In the genomic region with DNA sequence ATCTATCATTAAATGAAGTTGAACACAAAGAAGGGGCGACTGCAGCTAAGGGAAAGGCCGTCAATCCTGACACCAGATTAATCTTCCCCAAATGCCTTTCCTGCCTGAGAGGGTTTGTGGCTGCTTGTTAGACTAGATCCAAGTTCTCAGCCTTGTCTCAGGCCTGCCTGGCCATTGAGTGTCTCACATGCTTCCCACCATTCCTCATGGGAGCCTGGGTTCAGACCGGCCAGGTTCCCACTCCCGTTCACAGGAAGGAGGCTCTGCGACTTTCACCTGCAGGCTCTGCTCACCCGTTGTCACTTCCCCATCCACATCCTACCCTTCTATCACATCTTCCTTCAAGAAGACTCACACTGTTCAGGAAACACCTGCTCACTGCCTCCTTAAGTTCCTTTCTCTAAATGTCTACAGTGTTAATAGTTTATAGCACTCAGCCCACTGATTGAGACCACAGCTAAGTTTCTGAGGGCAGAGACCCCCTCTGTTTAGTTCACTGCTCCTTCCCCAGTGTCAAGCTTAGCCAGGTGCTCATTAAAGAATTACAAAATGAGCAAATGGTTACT, we compare ENCODE assay signal across 25 cellular contexts.
DNase-seq lines count a peak whose midpoint lies in the region; ATAC-seq lines count a peak whose summit lies in the region.
"Had no signal": no experiment of that assay in that cellular context is flagged by ENCODE, and none has a peak within 500 bp of the region (broad histone marks: within the 10 kb centered on the region; RNA-seq: fewer than 3 reads in every experiment).

No MANE protein-coding gene starts in this region.

- no peak overlapping the region for H3K4me3 Mint-ChIP-seq in dendritic cell treated with granulocyte-macrophage colony-stimulating factor and Interleukin-4, amounts not matched to agents 40 ng/mL and 50 ng/mL, for 4 days
- peak overlapping the region; percentile 1 to 87 (median 44) for H3K4me3 Mint-ChIP-seq in naive B cell
- H3K4me3 Mint-ChIP-seq: GM23338; natural killer cell treated with Interleukin-12 subunit alpha and Interleukin-12 subunit beta and Interleukin-15 and Interleukin-18, amount 100 ng/mL, for 72 hours; WTC11 had no signal

- H3K36me3 ChIP-seq in BLaER1, result peaks cover 18% of the 10 kb centered on the region; the same call in 1 of the 2 replicates
- H3K36me3 ChIP-seq: heart left ventricle, sigmoid colon had no signal

- peaks cover 87% of the 10 kb centered on the region for H3K4me1 Mint-ChIP-seq in dendritic cell treated with granulocyte-macrophage colony-stimulating factor and Interleukin-4, amounts not matched to agents 40 ng/mL and 50 ng/mL, for 4 days (ENCODE audit: low read depth)
- H3K4me1 Mint-ChIP-seq in naive B cell, result peaks cover 71 to 73% (median 73%) of the 10 kb centered on the region in 3 donors

- intact Hi-C loops in dendritic cell treated with granulocyte-macrophage colony-stimulating factor and Interleukin-4, amounts not matched to agents 40 ng/mL and 50 ng/mL, for 4 days (cut with micrococcal nuclease), result no loop called here

- H3K4me2 ChIP-seq in BLaER1, result peak overlapping the region; percentile 77
- H3K4me2 ChIP-seq: GM23338 had no signal

- H3K27ac Mint-ChIP-seq in dendritic cell treated with granulocyte-macrophage colony-stimulating factor and Interleukin-4, amounts not matched to agents 40 ng/mL and 50 ng/mL, for 4 days, result peak overlapping the region; percentile 85
- peak overlapping the region; percentile 51 to 93 (median 82) for H3K27ac Mint-ChIP-seq in naive B cell
- H3K27ac Mint-ChIP-seq: GM23338; natural killer cell treated with Interleukin-12 subunit alpha and Interleukin-12 subunit beta and Interleukin-15 and Interleukin-18, amount 100 ng/mL, for 72 hours; WTC11 had no signal

- H3K9me3 Mint-ChIP-seq in dendritic cell treated with granulocyte-macrophage colony-stimulating factor and Interleukin-4, amounts not matched to agents 40 ng/mL and 50 ng/mL, for 4 days, result peaks cover 10% of the 10 kb centered on the region
- H3K9me3 Mint-ChIP-seq in naive B cell, result peaks cover 0 to 11% (median 7%) of the 10 kb centered on the region in 7 donors
- H3K9me3 Mint-ChIP-seq: natural killer cell treated with Interleukin-12 subunit alpha and Interleukin-12 subunit beta and Interleukin-15 and Interleukin-18, amount 100 ng/mL, for 72 hours had no signal

- peaks cover 40% of the 10 kb centered on the region for H3K9me3 ChIP-seq in BLaER1
- H3K9me3 ChIP-seq: body of pancreas, Caco-2 had no signal

- H3K4me3 ChIP-seq in BLaER1, result no peak overlapping the region
- H3K4me3 ChIP-seq: body of pancreas, GM23338, heart left ventricle, sigmoid colon had no signal

- H4K20me1 ChIP-seq in BLaER1, result peaks cover 8% of the 10 kb centered on the region; the same call in 1 of the 2 replicates

- H3K27me3 ChIP-seq in BLaER1, result no peaks in the 10 kb centered on the region
- H3K27me3 ChIP-seq: body of pancreas, heart left ventricle, sigmoid colon had no signal

- DNase-seq in KBM-7 (peak; percentile 24), naive B cell (peak; percentile 21), A172 (ENCODE audit: low spot score) (no peak)
- DNase-seq in stimulated activated CD4-positive, alpha-beta T cell treated with anti-CD3 and anti-CD28 coated beads, Interleukin-2, amount 100 ng/mL, for 48 hours, result no peak
- DNase-seq in stimulated activated naive CD4-positive, alpha-beta T cell (lab: John Stamatoyannopoulos, UW), result no peak
- DNase-seq: activated CD4-positive, alpha-beta T cell treated with anti-CD3 and anti-CD28 coated beads, Interleukin-2, amount 50 U/mL, for 48 hours; activated effector memory CD4-positive, alpha-beta T cell treated with anti-CD3 and anti-CD28 coated beads, Interleukin-2, amount 50 U/mL, for 16 hours; body of pancreas; Caco-2; DMS79; NCI-H1417; NCI-H2081 treated with DMSO at 0.1 percent for 48 hours; NCI-H446; PC-3; SHP77; sigmoid colon; T-helper 9 cell had no signal

- peak; percentile 75 to 84 for ATAC-seq in naive B cell (ENCODE audit: low read depth in 2 of 2)
- ATAC-seq in activated CD4-positive, CD25-positive, alpha-beta regulatory T cell treated with anti-CD3 and anti-CD28 coated beads, Interleukin-2, amount 50 U/mL, for 24 hours, result no peak
- ATAC-seq: body of pancreas; GM23338; natural killer cell treated with Interleukin-12 subunit alpha and Interleukin-12 subunit beta and Interleukin-15 and Interleukin-18, amount 100 ng/mL, for 72 hours; PC-3; WTC11 had no signal

- H3K27ac ChIP-seq in BLaER1, result peak overlapping the region; percentile 52
- H3K27ac ChIP-seq: body of pancreas, epithelial cell of prostate, sigmoid colon had no signal

- no peaks in the 10 kb centered on the region for H3K27me3 Mint-ChIP-seq in dendritic cell treated with granulocyte-macrophage colony-stimulating factor and Interleukin-4, amounts not matched to agents 40 ng/mL and 50 ng/mL, for 4 days
- no peaks in the 10 kb centered on the region for H3K27me3 Mint-ChIP-seq in naive B cell

- peak overlapping the region; percentile 34; the same call in 1 of the 2 replicates for H3K9ac ChIP-seq in BLaER1

- H3K4me1 ChIP-seq in BLaER1, result peaks cover 53% of the 10 kb centered on the region
- H3K4me1 ChIP-seq: body of pancreas, Caco-2 had no signal

- peaks cover 13% of the 10 kb centered on the region for H3K36me3 Mint-ChIP-seq in dendritic cell treated with granulocyte-macrophage colony-stimulating factor and Interleukin-4, amounts not matched to agents 40 ng/mL and 50 ng/mL, for 4 days (ENCODE audit: low read depth)
- peaks cover 48 to 60% of the 10 kb centered on the region in 2 donors for H3K36me3 Mint-ChIP-seq in naive B cell
- H3K36me3 Mint-ChIP-seq: natural killer cell treated with Interleukin-12 subunit alpha and Interleukin-12 subunit beta and Interleukin-15 and Interleukin-18, amount 100 ng/mL, for 72 hours had no signal

- in situ Hi-C loops in KBM-7 (cut with MboI; ENCODE audit: low pct_unique_long_range_greater_than_20kb, low sequenced_read_pairs), result no loop called here

Comparison
In these comparisons a context has a peak if more than half of its experiments do, and no peak if none do; other contexts are left out.
1. DNase-seq: peak in KBM-7 (single experiment) and naive B cell (single experiment); none in A172 (single experiment), stimulated activated CD4-positive, alpha-beta T cell treated with anti-CD3 and anti-CD28 coated beads, Interleukin-2, amount 100 ng/mL, for 48 hours (0 of 2) and stimulated activated naive CD4-positive, alpha-beta T cell (0 of 6).
2. ATAC-seq: peak in naive B cell (2 of 2); none in activated CD4-positive, CD25-positive, alpha-beta regulatory T cell treated with anti-CD3 and anti-CD28 coated beads, Interleukin-2, amount 50 U/mL, for 24 hours (0 of 2).